In the genomic region with DNA sequence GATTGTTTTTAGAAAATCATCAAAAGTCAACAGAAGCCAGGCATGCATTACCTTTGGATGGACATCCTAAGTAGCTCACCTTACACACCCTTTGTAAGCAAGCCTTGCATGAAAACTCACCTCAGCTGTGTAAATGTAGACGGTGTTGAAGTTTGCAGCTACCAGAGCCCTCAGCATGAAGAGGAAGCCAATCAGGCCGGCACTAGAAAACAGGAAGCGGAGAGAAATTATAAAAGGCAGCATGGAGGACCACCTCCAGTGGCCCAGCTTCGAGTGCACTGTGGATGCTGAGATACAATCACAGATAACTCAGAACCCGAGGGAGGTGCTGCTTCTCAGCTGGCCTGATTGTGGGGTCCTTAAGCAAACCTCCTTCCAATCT, we compare ENCODE assay signal across 1 cellular context.
TF ChIP-seq lines count a peak whose summit lies in the region.

No MANE protein-coding gene starts in this region.

TF ChIP-seq in HepG2, 621 proteins besides CTCF, POLR2A, EP300 and RAD21:
- TF ChIP-seq RAD51 (IDR thresholded peaks at IDR 0.05; ENCODE audit: borderline replicate concordance) (no peak), ZBTB21 (CRISPR knock-in tag; IDR thresholded peaks at IDR 0.05) (no peak)
